In genomic region chr15:83656943-83657528, GRCh38 we compare ENCODE assay signal across 20 cellular contexts. TPM values are rescaled to one million over a fixed set of nuclear protein-coding genes. Genes with fewer than 3 reads are reported as not detected.
DNase-seq lines count a peak whose midpoint lies in the region; ATAC-seq and TF ChIP-seq lines count a peak whose summit lies in the region.
"Had no signal": no experiment of that assay in that cellular context is flagged by ENCODE, and none has a peak within 500 bp of the region (broad histone marks: within the 10 kb centered on the region; RNA-seq: fewer than 3 reads in every experiment).

No MANE protein-coding gene starts in this region.

- DNase-seq in left ventricle myocardium inferior (no peak), right cardiac atrium (no peak), transverse colon (no peak), iPS-NIHi11 (ENCODE audit: low spot score) (no peak), AG08395 (ENCODE audit: low spot score) (no peak), esophagus squamous epithelium (lab: John Stamatoyannopoulos, UW) (no peak)
- DNase-seq: CD4-positive, alpha-beta T cell; COR-L47; DND-41; Kasumi-1; MG63; NCI-H1417; NCI-H1694 treated with DMSO at 0.1 percent for 48 hours; NCI-H2107; NCI-H446 treated with DMSO at 0.1 percent for 48 hours had no signal

- H3K4me3 ChIP-seq in left ventricle myocardium inferior: peak overlapping the region; percentile 77
- no peak overlapping the region for H3K4me3 ChIP-seq in right cardiac atrium (ENCODE audit: low read length)
- peak overlapping the region in 1 of 2 donors; percentile 66 for H3K4me3 ChIP-seq in gastroesophageal sphincter
- H3K4me3 ChIP-seq in muscle layer of duodenum (ENCODE audit: low read depth in 1 of 2, low read length in 2 of 2): peak overlapping the region; percentile 46 to 63
- no peak overlapping the region for H3K4me3 ChIP-seq in transverse colon
- H3K4me3 ChIP-seq in esophagus squamous epithelium: no peak overlapping the region
- H3K4me3 ChIP-seq: MG63, SJSA1 had no signal

- peak overlapping the region; percentile 94 for H3K27ac ChIP-seq in left ventricle myocardium inferior (replicated peaks)
- no peak overlapping the region for H3K27ac ChIP-seq in right cardiac atrium (ENCODE audit: low read length)
- H3K27ac ChIP-seq in gastroesophageal sphincter: peak overlapping the region in 3 of 4 donors; percentile 81 to 86 (median 83)
- H3K27ac ChIP-seq in muscle layer of duodenum (ENCODE audit: low read length): no peak overlapping the region
- H3K27ac ChIP-seq in transverse colon: peak overlapping the region; percentile 32 to 90 (median 44)
- H3K27ac ChIP-seq in esophagus squamous epithelium: no peak overlapping the region
- H3K27ac ChIP-seq: SJSA1 had no signal

- ATAC-seq in right cardiac atrium (no peak), gastroesophageal sphincter (no peak)
- ATAC-seq: Panc1 had no signal

- H3K9me3 ChIP-seq in left ventricle myocardium inferior (replicated peaks): no peaks in the 10 kb centered on the region
- no peaks in the 10 kb centered on the region for H3K9me3 ChIP-seq in right cardiac atrium (ENCODE audit: control insufficient read depth, low read length)
- no peaks in the 10 kb centered on the region for H3K9me3 ChIP-seq in gastroesophageal sphincter
- H3K9me3 ChIP-seq in muscle layer of duodenum (ENCODE audit: control insufficient read depth in 1 of 2, low read length in 2 of 2): no peaks in the 10 kb centered on the region
- no peaks in the 10 kb centered on the region for H3K9me3 ChIP-seq in transverse colon
- no peaks in the 10 kb centered on the region for H3K9me3 ChIP-seq in esophagus squamous epithelium
- H3K9me3 ChIP-seq: MG63 had no signal

- in situ Hi-C loops in transverse colon (cut with MboI; ENCODE audit: low pct_ligation_motif_present in 1 of 4, low pct_unique_long_range_greater_than_20kb in 1 of 4, low sequenced_read_pairs in 3 of 4): no loop called here

- 91% methylated on average over 10 of the region's 10 CpGs for WGBS in right cardiac atrium
- 67 to 82% methylated on average over 9 of the region's 10 CpGs for WGBS in gastroesophageal sphincter (ENCODE audit: low coverage in 1 of 2), 2 donors
- WGBS in transverse colon (ENCODE audit: low coverage in 1 of 2), 2 donors: 73 to 80% methylated on average over 10 of the region's 10 CpGs
- 84 to 90% methylated on average over 10 of the region's 10 CpGs for WGBS in esophagus squamous epithelium, 2 donors

- no peak for TF ChIP-seq POLR2A in gastroesophageal sphincter (IDR thresholded peaks at IDR 0.05)
- no peak for TF ChIP-seq POLR2A in transverse colon (IDR thresholded peaks at IDR 0.05)
- no peak for TF ChIP-seq POLR2A in esophagus squamous epithelium (IDR thresholded peaks at IDR 0.05)

- intact Hi-C loops in left ventricle myocardium inferior (cut with micrococcal nuclease): no loop called here
- intact Hi-C loops in right cardiac atrium (cut with DNase I): loop anchor here in 2 of 4 donors (5.0 to 10.0 kb wide), 3 partner anchors 82 to 90 kb away; no protein-coding TSS in a partner anchor
- intact Hi-C loops in transverse colon (cut with DNase I; ENCODE audit: low total_unique reads): loop anchor here (10.0 kb wide), 1 partner anchor 198 kb away; no protein-coding TSS in a partner anchor
- intact Hi-C loops in esophagus squamous epithelium (cut with DNase I): no loop called here

- no peak for TF ChIP-seq EP300 in gastroesophageal sphincter (IDR thresholded peaks at IDR 0.05)
- no peak for TF ChIP-seq EP300 in transverse colon (IDR thresholded peaks at IDR 0.05; ENCODE audit: low read depth)

- H3K36me3 ChIP-seq in left ventricle myocardium inferior (no peaks in the 10 kb centered on the region), gastroesophageal sphincter (no peaks in the 10 kb centered on the region), muscle layer of duodenum (ENCODE audit: control insufficient read depth in 1 of 2, insufficient read depth in 2 of 2, low read length in 2 of 2) (no peaks in the 10 kb centered on the region), transverse colon (no peaks in the 10 kb centered on the region), esophagus squamous epithelium (no peaks in the 10 kb centered on the region)
- H3K36me3 ChIP-seq: MG63, SJSA1 had no signal

- H3K27me3 ChIP-seq in left ventricle myocardium inferior (ENCODE audit: low read depth) (peaks cover 9% of the 10 kb centered on the region), right cardiac atrium (ENCODE audit: control insufficient read depth, insufficient read depth) (no peaks in the 10 kb centered on the region), gastroesophageal sphincter (peaks cover 28% of the 10 kb centered on the region), muscle layer of duodenum (ENCODE audit: low read depth, low read length) (no peaks in the 10 kb centered on the region), transverse colon (peaks cover 30% of the 10 kb centered on the region), esophagus squamous epithelium (peaks cover 0 to 56% (median 6%) of the 10 kb centered on the region in 4 donors)
- H3K27me3 ChIP-seq: SJSA1 had no signal

- H3K4me1 ChIP-seq in left ventricle myocardium inferior: peaks cover 65% of the 10 kb centered on the region
- H3K4me1 ChIP-seq in right cardiac atrium (ENCODE audit: control insufficient read depth, insufficient read depth, low read length): peaks cover 16% of the 10 kb centered on the region
- peaks cover 0 to 71% (median 2%) of the 10 kb centered on the region in 3 donors for H3K4me1 ChIP-seq in gastroesophageal sphincter
- H3K4me1 ChIP-seq in muscle layer of duodenum (ENCODE audit: control insufficient read depth in 1 of 2, insufficient read depth in 2 of 2, low read length in 2 of 2): peaks cover 0 to 3% of the 10 kb centered on the region in 2 donors
- H3K4me1 ChIP-seq in transverse colon: peaks cover 0 to 9% (median 0%) of the 10 kb centered on the region in 4 donors
- peaks cover 4 to 36% (median 7%) of the 10 kb centered on the region in 3 donors for H3K4me1 ChIP-seq in esophagus squamous epithelium

- TF ChIP-seq CTCF in left ventricle myocardium inferior (IDR thresholded peaks at IDR 0.05; ENCODE audit: borderline replicate concordance) (no peak), gastroesophageal sphincter (IDR thresholded peaks at IDR 0.05) (no peak), transverse colon (IDR thresholded peaks at IDR 0.05) (no peak), esophagus squamous epithelium (IDR thresholded peaks at IDR 0.05) (no peak)

RNA-seq across cellular contexts. Expression of gene ADAMTSL3, which starts 3.1 kb away (rescaled TPM):
- total RNA-seq in left ventricle myocardium inferior (11.9 TPM), right cardiac atrium (10 to 100 TPM; 31.3 to 50.2 (median 47.1) TPM), gastroesophageal sphincter (10 to 100 TPM; 19.4 to 35.9 (median 24.1) TPM), transverse colon (1 to 10 TPM; 4.9 to 8.8 (median 6.8) TPM), esophagus squamous epithelium (1 to 10 TPM in 2 of 4 donors, under 1 TPM in 2; 0.11 to 3.2 (median 0.79) TPM)
- 4.7 TPM for polyA plus RNA-seq in right cardiac atrium
- total RNA-seq: CD4-positive, alpha-beta T cell had no signal
- polyA plus RNA-seq: BJ had no signal

Comparison
In these comparisons a context has a peak if more than half of its experiments do, and no peak if none do; other contexts are left out.
1. H3K27ac ChIP-seq: peak in left ventricle myocardium inferior (single experiment), gastroesophageal sphincter (3 of 4) and transverse colon (4 of 4); none in right cardiac atrium (single experiment), muscle layer of duodenum (single experiment) and esophagus squamous epithelium (0 of 4).
2. H3K4me3 ChIP-seq: peak in left ventricle myocardium inferior (single experiment) and muscle layer of duodenum (2 of 2); none in right cardiac atrium (single experiment), transverse colon (0 of 4) and esophagus squamous epithelium (0 of 4).